1 cellular context compared by ENCODE assay signal in the genomic region with DNA sequence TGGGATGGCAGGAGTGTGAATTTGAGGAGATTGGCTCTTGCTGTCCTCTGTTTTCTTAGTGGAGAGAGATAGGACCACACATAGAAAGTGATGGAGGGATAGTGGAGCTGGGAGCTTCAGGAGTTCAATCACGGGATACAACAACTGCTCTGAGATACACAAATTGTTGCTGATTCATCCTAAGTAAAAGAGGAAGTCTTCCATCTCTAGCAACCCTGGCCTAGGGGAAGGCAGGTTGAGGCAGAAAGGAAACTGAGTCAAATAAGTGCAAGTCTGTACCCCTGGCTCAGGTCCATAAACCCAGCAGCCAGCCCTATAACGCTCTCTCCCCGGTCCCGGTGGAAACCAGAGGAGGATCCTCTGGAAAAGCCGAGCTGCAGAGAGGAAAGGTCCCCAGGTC.
TF ChIP-seq lines count a peak whose summit lies in the region.

No MANE protein-coding gene starts in this region.

TF ChIP-seq in K562, 482 proteins besides CTCF, POLR2A, EP300 and RAD21 (continued from another document):
- no peak for TF ChIP-seq TARDBP (IDR thresholded peaks at IDR 0.05)
- no peak for TF ChIP-seq ZBTB2 (IDR thresholded peaks at IDR 0.05)
- TF ChIP-seq ZNF134 (CRISPR knock-in tag; conservative IDR thresholded peaks at IDR 0.05), result no peak
- no peak for TF ChIP-seq SNRNP70 (optimal IDR thresholded peaks at IDR 0.05; ENCODE audit: low read depth, low read length)
- peak; percentile 48 for TF ChIP-seq NFE2 (IDR thresholded peaks at IDR 0.05; ENCODE audit: low read depth)
- TF ChIP-seq C11orf30 (IDR thresholded peaks at IDR 0.05; ENCODE audit: low read depth), result peak; percentile 27; the same call in 1 of the 2 replicates
TF ChIP-seq in K562: peak in this region for 3.
